In the genomic region with DNA sequence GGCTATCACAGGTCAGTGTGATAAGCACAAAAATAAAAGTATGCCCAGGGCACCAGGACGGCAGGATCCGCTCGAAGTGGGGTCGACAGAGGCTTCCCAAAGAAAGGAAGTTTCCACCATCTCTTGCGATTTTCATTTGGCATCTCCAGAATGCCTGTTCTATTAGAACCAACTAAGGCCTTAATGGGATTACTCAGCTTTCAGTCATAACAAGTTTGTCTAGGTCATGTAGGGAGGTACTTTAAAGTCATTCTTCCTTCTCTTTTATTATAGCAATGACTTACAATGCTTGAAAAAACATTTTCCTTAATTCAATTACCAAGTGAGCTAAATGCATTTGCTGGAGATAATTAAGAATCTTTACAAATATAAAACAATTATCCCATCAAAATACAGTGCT, we compare ENCODE assay signal across 17 cellular contexts.
DNase-seq lines count a peak whose midpoint lies in the region; ATAC-seq, FAIRE-seq and TF ChIP-seq lines count a peak whose summit lies in the region.
"Had no signal": no experiment of that assay in that cellular context is flagged by ENCODE, and none has a peak within 500 bp of the region (broad histone marks: within the 10 kb centered on the region; RNA-seq: fewer than 3 reads in every experiment).

No MANE protein-coding gene starts in this region.

- no CpG with 5 or more reads among the region's 5 CpGs for WGBS in mesendoderm (ENCODE audit: extremely low coverage, insufficient coverage, low lambda C conversion rate)

- no peak overlapping the region for H3K4me3 ChIP-seq in bronchial epithelial cell (ENCODE audit: low read depth, low read length)
- H3K4me3 ChIP-seq in mesendoderm (ENCODE audit: low read length), result no peak overlapping the region
- H3K4me3 ChIP-seq in uterus, result no peak overlapping the region
- H3K4me3 ChIP-seq in effector memory CD4-positive, alpha-beta T cell (ENCODE audit: insufficient read depth, low read depth, low read length, poor library complexity, severe bottlenecking), result no peak overlapping the region
- H3K4me3 ChIP-seq: BLaER1 treated with 17β-estradiol and CSF1 and Interleukin-3, amounts not matched to agents 10 nM and 100 nM; cardiac muscle cell; tibial nerve had no signal

- H3K36me3 Mint-ChIP-seq in activated CD4-positive, alpha-beta memory T cell treated with anti-CD3 and anti-CD28 coated beads, Interleukin-2, amount 10 ng/mL, durations not matched to agents 7 days and 5 days (ENCODE audit: low read depth), result no peaks in the 10 kb centered on the region
- H3K36me3 Mint-ChIP-seq in activated CD4-positive, alpha-beta memory T cell treated with anti-CD3 and anti-CD28 coated beads for 36 hours, result no peaks in the 10 kb centered on the region
- no peaks in the 10 kb centered on the region for H3K36me3 Mint-ChIP-seq in CD4-positive, alpha-beta T cell (ENCODE audit: low read depth)

- H3K4me2 ChIP-seq in mesendoderm (ENCODE audit: low read length), result no peak overlapping the region

- no peak overlapping the region for H4K8ac ChIP-seq in mesendoderm (ENCODE audit: low read depth, low read length)

- H2BK15ac ChIP-seq in mesendoderm (replicated peaks; ENCODE audit: low read depth), result no peak overlapping the region

- TF ChIP-seq POLR2A in uterus (IDR thresholded peaks at IDR 0.05), result no peak

- ATAC-seq in CD4-positive, alpha-beta T cell (ENCODE audit: poor library complexity), result no peak
- ATAC-seq: activated CD4-positive, CD25-positive, alpha-beta regulatory T cell treated with anti-CD3 and anti-CD28 coated beads, Interleukin-2, amount 50 U/mL, for 24 hours; activated T-helper 17 cell treated with anti-CD3 and anti-CD28 coated beads, Interleukin-2, amount 50 U/mL, for 72 hours; natural killer cell treated with Interleukin-12 subunit alpha and Interleukin-12 subunit beta and Interleukin-15 and Interleukin-18, amount 100 ng/mL, for 72 hours had no signal

- TF ChIP-seq CTCF in bronchial epithelial cell (IDR thresholded peaks at IDR 0.05; ENCODE audit: insufficient read depth, low read length, severe bottlenecking) (no peak), uterus (IDR thresholded peaks at IDR 0.05) (no peak)
- TF ChIP-seq CTCF in CD4-positive, alpha-beta T cell (IDR thresholded peaks at IDR 0.05), result no peak

- H3K9me3 ChIP-seq in uterus, result no peaks in the 10 kb centered on the region
- peaks cover 6% of the 10 kb centered on the region for H3K9me3 ChIP-seq in CD4-positive, alpha-beta T cell (ENCODE audit: control insufficient read depth, low read length)
- H3K9me3 ChIP-seq in effector memory CD4-positive, alpha-beta T cell (ENCODE audit: control insufficient read depth, low read length), result peaks cover 4% of the 10 kb centered on the region

- no peak overlapping the region for H4K5ac ChIP-seq in mesendoderm (ENCODE audit: low read length)

- no peak overlapping the region for H2BK120ac ChIP-seq in mesendoderm (ENCODE audit: low read depth, low read length)

- H3K36me3 ChIP-seq in bronchial epithelial cell (ENCODE audit: control insufficient read depth, insufficient read depth, low read length), result no peaks in the 10 kb centered on the region
- no peaks in the 10 kb centered on the region for H3K36me3 ChIP-seq in mesendoderm (ENCODE audit: control insufficient read depth, insufficient read depth, low read length)
- H3K36me3 ChIP-seq in uterus, result no peaks in the 10 kb centered on the region
- no peaks in the 10 kb centered on the region for H3K36me3 ChIP-seq in effector memory CD4-positive, alpha-beta T cell (ENCODE audit: control insufficient read depth, insufficient read depth, low read length)
- H3K36me3 ChIP-seq: BLaER1 treated with 17β-estradiol and CSF1 and Interleukin-3, amounts not matched to agents 10 nM and 100 nM; cardiac muscle cell; tibial nerve had no signal

- CTCF ChIA-PET in activated CD4-positive, alpha-beta memory T cell treated with anti-CD3 and anti-CD28 coated beads, Interleukin-2, amount 10 ng/mL, durations not matched to agents 7 days and 5 days (lab: Charles Lee), result no interaction called here
- CTCF ChIA-PET in activated CD4-positive, alpha-beta memory T cell treated with anti-CD3 and anti-CD28 coated beads for 36 hours (lab: Charles Lee), result no interaction called here
- CTCF ChIA-PET in CD4-positive, alpha-beta T cell (lab: Charles Lee), result interaction anchor here (0.6 to 0.8 kb wide), 2 partner anchors 388 to 780 kb away, joined by 3 to 4 read pairs; no protein-coding TSS in a partner anchor

- no peaks in the 10 kb centered on the region for H3K9me3 Mint-ChIP-seq in activated CD4-positive, alpha-beta memory T cell treated with anti-CD3 and anti-CD28 coated beads, Interleukin-2, amount 10 ng/mL, durations not matched to agents 7 days and 5 days
- H3K9me3 Mint-ChIP-seq in activated CD4-positive, alpha-beta memory T cell treated with anti-CD3 and anti-CD28 coated beads for 36 hours, result no peaks in the 10 kb centered on the region
- no peaks in the 10 kb centered on the region for H3K9me3 Mint-ChIP-seq in CD4-positive, alpha-beta T cell
- H3K9me3 Mint-ChIP-seq: natural killer cell treated with Interleukin-12 subunit alpha and Interleukin-12 subunit beta and Interleukin-15 and Interleukin-18, amount 100 ng/mL, for 72 hours had no signal

- H3K4me3 Mint-ChIP-seq in activated CD4-positive, alpha-beta memory T cell treated with anti-CD3 and anti-CD28 coated beads, Interleukin-2, amount 10 ng/mL, durations not matched to agents 7 days and 5 days, result no peak overlapping the region
- no peak overlapping the region for H3K4me3 Mint-ChIP-seq in activated CD4-positive, alpha-beta memory T cell treated with anti-CD3 and anti-CD28 coated beads for 36 hours
- no peak overlapping the region for H3K4me3 Mint-ChIP-seq in CD4-positive, alpha-beta T cell
- H3K4me3 Mint-ChIP-seq: activated T-helper 17 cell treated with anti-CD3 and anti-CD28 coated beads, Interleukin-2, amount 50 U/mL, for 72 hours; natural killer cell treated with Interleukin-12 subunit alpha and Interleukin-12 subunit beta and Interleukin-15 and Interleukin-18, amount 100 ng/mL, for 72 hours had no signal

- H3K9ac ChIP-seq in mesendoderm (ENCODE audit: low read length), result peak overlapping the region; percentile 7
- H3K9ac ChIP-seq: BLaER1 treated with 17β-estradiol and CSF1 and Interleukin-3, amounts not matched to agents 10 nM and 100 nM had no signal

- H3K56ac ChIP-seq in mesendoderm (ENCODE audit: low read length), result peak overlapping the region; percentile 42

- DNase-seq in activated CD4-positive, alpha-beta memory T cell treated with anti-CD3 and anti-CD28 coated beads, Interleukin-2, amount 10 ng/mL, durations not matched to agents 7 days and 5 days, result peak; percentile 4
- DNase-seq in activated CD4-positive, alpha-beta memory T cell treated with anti-CD3 and anti-CD28 coated beads for 36 hours, result no peak
- DNase-seq in bronchial epithelial cell (ENCODE audit: low read depth), result peak; percentile 61
- DNase-seq in mesendoderm, result no peak
- DNase-seq in uterus, result no peak
- DNase-seq in CD4-positive, alpha-beta T cell, result no peak
- DNase-seq in effector memory CD4-positive, alpha-beta T cell, result no peak
- no peak for DNase-seq in germinal center (ENCODE audit: low spot score)
- DNase-seq: hippocampal formation, kidney, NCI-H226 had no signal

- FAIRE-seq in bronchial epithelial cell (lab: Jason Lieb, UNC), result peak; percentile 91
- FAIRE-seq: kidney had no signal

- H3K27ac ChIP-seq in mesendoderm (ENCODE audit: low read depth, low read length) (no peak overlapping the region), uterus (peak overlapping the region; percentile 1 to 82)
- H3K27ac ChIP-seq in CD4-positive, alpha-beta T cell (ENCODE audit: low read depth, low read length), result no peak overlapping the region
- H3K27ac ChIP-seq in effector memory CD4-positive, alpha-beta T cell (ENCODE audit: insufficient read depth, low read length, poor library complexity, severe bottlenecking), result no peak overlapping the region
- H3K27ac ChIP-seq: BLaER1 treated with 17β-estradiol and CSF1 and Interleukin-3, amounts not matched to agents 10 nM and 100 nM; cardiac muscle cell; tibial nerve had no signal

- no peaks in the 10 kb centered on the region for H3K79me2 ChIP-seq in mesendoderm (ENCODE audit: control insufficient read depth, insufficient read depth, low read length)

- no peak overlapping the region for H3K23ac ChIP-seq in mesendoderm (ENCODE audit: low read length)

- H3K4me1 Mint-ChIP-seq in activated CD4-positive, alpha-beta memory T cell treated with anti-CD3 and anti-CD28 coated beads, Interleukin-2, amount 10 ng/mL, durations not matched to agents 7 days and 5 days, result no peaks in the 10 kb centered on the region
- H3K4me1 Mint-ChIP-seq in activated CD4-positive, alpha-beta memory T cell treated with anti-CD3 and anti-CD28 coated beads for 36 hours (ENCODE audit: low read depth), result no peaks in the 10 kb centered on the region
- H3K4me1 Mint-ChIP-seq in CD4-positive, alpha-beta T cell (ENCODE audit: low read depth), result no peaks in the 10 kb centered on the region
- H3K4me1 Mint-ChIP-seq: activated T-helper 17 cell treated with anti-CD3 and anti-CD28 coated beads, Interleukin-2, amount 50 U/mL, for 72 hours had no signal

- POLR2A ChIA-PET in activated CD4-positive, alpha-beta memory T cell treated with anti-CD3 and anti-CD28 coated beads, Interleukin-2, amount 10 ng/mL, durations not matched to agents 7 days and 5 days (lab: Charles Lee), result no interaction called here
- POLR2A ChIA-PET in activated CD4-positive, alpha-beta memory T cell treated with anti-CD3 and anti-CD28 coated beads for 36 hours (lab: Charles Lee), result no interaction called here
- POLR2A ChIA-PET in CD4-positive, alpha-beta T cell (lab: Charles Lee), result no interaction called here

- H3K4ac ChIP-seq in mesendoderm (ENCODE audit: low read depth, low read length), result peak overlapping the region; percentile 5

- no peaks in the 10 kb centered on the region for H3K27me3 ChIP-seq in bronchial epithelial cell (ENCODE audit: control insufficient read depth, insufficient read depth, low read length)
- H3K27me3 ChIP-seq in mesendoderm (ENCODE audit: insufficient read depth, low read length, poor library complexity), result no peaks in the 10 kb centered on the region
- no peaks in the 10 kb centered on the region for H3K27me3 ChIP-seq in uterus
- H3K27me3 ChIP-seq in CD4-positive, alpha-beta T cell (ENCODE audit: control insufficient read depth, insufficient read depth, low read length), result peaks cover 20% of the 10 kb centered on the region
- no peaks in the 10 kb centered on the region for H3K27me3 ChIP-seq in effector memory CD4-positive, alpha-beta T cell (replicated peaks; ENCODE audit: control insufficient read depth, insufficient read depth, low read length, poor library complexity, severe bottlenecking)
- H3K27me3 ChIP-seq: BLaER1 treated with 17β-estradiol and CSF1 and Interleukin-3, amounts not matched to agents 10 nM and 100 nM; cardiac muscle cell; tibial nerve had no signal

- H3K4me1 ChIP-seq in mesendoderm (ENCODE audit: control insufficient read depth, low read depth, low read length), result peaks cover 8% of the 10 kb centered on the region
- peaks cover 13 to 14% of the 10 kb centered on the region in 2 donors for H3K4me1 ChIP-seq in uterus
- no peaks in the 10 kb centered on the region for H3K4me1 ChIP-seq in effector memory CD4-positive, alpha-beta T cell (ENCODE audit: control insufficient read depth, insufficient read depth, low read length, poor library complexity, severe bottlenecking)

- no peak overlapping the region for H2BK5ac ChIP-seq in mesendoderm (ENCODE audit: low read length)

- no peak overlapping the region for H3K27ac Mint-ChIP-seq in activated CD4-positive, alpha-beta memory T cell treated with anti-CD3 and anti-CD28 coated beads, Interleukin-2, amount 10 ng/mL, durations not matched to agents 7 days and 5 days
- H3K27ac Mint-ChIP-seq in activated CD4-positive, alpha-beta memory T cell treated with anti-CD3 and anti-CD28 coated beads for 36 hours, result no peak overlapping the region
- H3K27ac Mint-ChIP-seq in CD4-positive, alpha-beta T cell, result no peak overlapping the region
- H3K27ac Mint-ChIP-seq: activated T-helper 17 cell treated with anti-CD3 and anti-CD28 coated beads, Interleukin-2, amount 50 U/mL, for 72 hours; natural killer cell treated with Interleukin-12 subunit alpha and Interleukin-12 subunit beta and Interleukin-15 and Interleukin-18, amount 100 ng/mL, for 72 hours had no signal

- H3K79me1 ChIP-seq in mesendoderm (ENCODE audit: low read length), result no peaks in the 10 kb centered on the region

- intact Hi-C loops in activated CD4-positive, alpha-beta memory T cell treated with anti-CD3 and anti-CD28 coated beads for 36 hours (cut with micrococcal nuclease), result no loop called here
- intact Hi-C loops in uterus (cut with DNase I; ENCODE audit: low total_unique reads), result loop anchor here (10.0 kb wide), 1 partner anchor 113 kb away; no protein-coding TSS in a partner anchor
- intact Hi-C loops in CD4-positive, alpha-beta T cell (cut with DNase I, micrococcal nuclease), result no loop called here

- no peak overlapping the region for H2AK5ac ChIP-seq in mesendoderm (ENCODE audit: low read length)

- peaks cover 1% of the 10 kb centered on the region for H3K27me3 Mint-ChIP-seq in activated CD4-positive, alpha-beta memory T cell treated with anti-CD3 and anti-CD28 coated beads, Interleukin-2, amount 10 ng/mL, durations not matched to agents 7 days and 5 days
- H3K27me3 Mint-ChIP-seq in activated CD4-positive, alpha-beta memory T cell treated with anti-CD3 and anti-CD28 coated beads for 36 hours, result peaks cover 19% of the 10 kb centered on the region
- peaks cover 57% of the 10 kb centered on the region for H3K27me3 Mint-ChIP-seq in CD4-positive, alpha-beta T cell

- H3K18ac ChIP-seq in mesendoderm (ENCODE audit: low read length), result peak overlapping the region; percentile 1

Comparison
In these comparisons a context has a peak if more than half of its experiments do, and no peak if none do; other contexts are left out.
1. DNase-seq: peak in activated CD4-positive, alpha-beta memory T cell treated with anti-CD3 and anti-CD28 coated beads, Interleukin-2, amount 10 ng/mL, durations not matched to agents 7 days and 5 days (single experiment) and bronchial epithelial cell (single experiment); none in activated CD4-positive, alpha-beta memory T cell treated with anti-CD3 and anti-CD28 coated beads for 36 hours (single experiment), mesendoderm (single experiment), uterus (0 of 2), CD4-positive, alpha-beta T cell (0 of 10), effector memory CD4-positive, alpha-beta T cell (0 of 3) and germinal center (single experiment).
2. H3K27ac ChIP-seq: peak in uterus (2 of 2); none in mesendoderm (single experiment), CD4-positive, alpha-beta T cell (single experiment) and effector memory CD4-positive, alpha-beta T cell (single experiment).